ENCODE assay signal across 8 cellular contexts in the genomic region with DNA sequence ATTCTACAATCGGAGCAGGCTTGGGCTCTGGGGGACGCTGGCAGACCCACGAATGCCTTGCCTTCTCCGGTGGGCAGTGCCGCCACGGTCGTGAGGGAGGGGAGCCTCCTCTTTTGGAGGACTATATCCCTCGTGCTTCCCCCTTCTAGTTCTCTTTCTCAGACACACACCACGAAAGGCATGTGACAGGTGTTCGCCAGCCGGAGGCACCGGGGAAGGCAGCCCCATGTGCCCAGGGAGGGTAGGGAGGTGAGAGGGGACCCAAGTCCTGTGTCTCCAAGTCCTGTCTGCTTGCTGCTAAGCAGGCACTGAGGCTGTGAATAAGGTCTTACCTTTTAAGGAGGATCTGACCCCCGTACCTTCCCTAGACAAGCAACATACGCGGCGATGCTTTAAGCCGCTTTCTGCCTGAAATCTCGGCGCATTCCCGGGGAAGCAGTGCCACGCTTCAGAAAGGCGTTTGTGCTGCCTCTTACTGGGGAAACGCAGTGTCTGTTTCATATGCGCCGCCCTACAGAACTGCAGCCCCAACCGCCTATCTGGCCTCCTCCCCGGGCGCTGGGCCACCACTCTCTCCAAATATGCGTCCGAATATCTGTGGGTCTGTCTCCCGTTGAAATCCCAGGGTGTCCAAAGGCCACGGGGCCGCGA. TPM values are rescaled to one million over a fixed set of nuclear protein-coding genes. Genes with fewer than 3 reads are reported as not detected.
A peak's percentile ranks its signal among the peaks of the same experiment; 100 is the strongest.
DNase-seq lines count a peak whose midpoint lies in the region; ATAC-seq and TF ChIP-seq lines count a peak whose summit lies in the region.

No MANE protein-coding gene starts in this region.

- TF ChIP-seq CTCF in AG04449 (IDR thresholded peaks at IDR 0.05; ENCODE audit: insufficient read depth, low read length, missing control alignments) (peak; percentile 33), WI38 (IDR thresholded peaks at IDR 0.05; ENCODE audit: low read depth, low read length) (0 out of 2 replicates have a peak, but pooled peaks have one; percentile 13), fibroblast of the aortic adventitia (IDR thresholded peaks at IDR 0.05; ENCODE audit: insufficient read depth, low read length) (peak; percentile 51), natural killer cell (IDR thresholded peaks at IDR 0.05) (no peak), mammary epithelial cell (conservative IDR thresholded peaks at IDR 0.05 in 1 of 2, IDR thresholded peaks at IDR 0.05 in 1 of 2; ENCODE audit: extremely low read depth in 1 of 2, insufficient read depth in 1 of 2, low read depth in 1 of 2, low read length in 2 of 2) (no peak)

- no TSS peak for BruUV-seq in mammary epithelial cell (replicated peaks; lab: Mats Ljungman, UMichigan)

- DNase-seq in AG04449 (ENCODE audit: low read depth, low spot score), result peak; percentile 16
- peak; percentile 21 for DNase-seq in HCEC 1CT
- DNase-seq in fibroblast of the aortic adventitia (ENCODE audit: low read depth), result peak; percentile 74
- no peak for DNase-seq in natural killer cell
- no peak for DNase-seq in glomerular visceral epithelial cell (ENCODE audit: extremely low spot score)
- no peak for DNase-seq in mammary epithelial cell

- dilution Hi-C loops in mammary epithelial cell (cut with HindIII; ENCODE audit: low sequenced_read_pairs), result loop anchor here (25.0 kb wide), 1 partner anchor 263 kb away; no protein-coding TSS in a partner anchor

- peaks cover 45% of the 10 kb centered on the region for H3K27me3 ChIP-seq in mammary epithelial cell (ENCODE audit: insufficient read depth, low read length)

- H3K9me3 Mint-ChIP-seq in natural killer cell, result no peaks in the 10 kb centered on the region

- ATAC-seq in natural killer cell (peak in 2 of 3 donors; percentile 39 to 61), HG02763 (IDR thresholded peaks at IDR 0.05; ENCODE audit: unreplicated experiment) (no peak)

- CTCF ChIA-PET in AG04449 (lab: Yijun Ruan, JAX), result interaction anchor here (1.5 to 2.5 kb wide), 2 partner anchors 257 to 628 kb away, joined by 4 to 7 read pairs; no protein-coding TSS in a partner anchor
- CTCF ChIA-PET in mammary epithelial cell (lab: Charles Lee; ENCODE audit: low non-redundant PET), result no interaction called here

- H4K20me1 ChIP-seq in mammary epithelial cell (ENCODE audit: insufficient read depth, low read length), result no peaks in the 10 kb centered on the region

- no peak overlapping the region for H3K9ac ChIP-seq in mammary epithelial cell (ENCODE audit: insufficient read depth, low read length)

- 4% methylated on average over 14 of the region's 34 CpGs for WGBS in mammary epithelial cell (ENCODE audit: low coverage, missing lambda C conversion rate)

- H3K36me3 ChIP-seq in mammary epithelial cell (ENCODE audit: insufficient read depth, low read length), result no peaks in the 10 kb centered on the region

- no peaks in the 10 kb centered on the region for H3K9me3 ChIP-seq in mammary epithelial cell (replicated peaks; ENCODE audit: insufficient read depth, low read length)

- POLR2A ChIA-PET in AG04449 (lab: Yijun Ruan, JAX), result no interaction called here

- H3K27ac ChIP-seq in mammary epithelial cell (ENCODE audit: insufficient read depth, low read depth, low read length), result no peak overlapping the region

- H3K4me3 Mint-ChIP-seq in natural killer cell, result peak overlapping the region; percentile 83

- peaks cover 54 to 67% of the 10 kb centered on the region in 2 donors for H3K27me3 Mint-ChIP-seq in natural killer cell (ENCODE audit: low read depth in 2 of 2)

- H3K4me1 Mint-ChIP-seq in natural killer cell, result peaks cover 36 to 50% of the 10 kb centered on the region in 2 donors

- intact Hi-C loops in natural killer cell (cut with micrococcal nuclease) (no loop called here), mammary epithelial cell (cut with micrococcal nuclease) (no loop called here)

- no peaks in the 10 kb centered on the region for H3K36me3 Mint-ChIP-seq in natural killer cell

- no peak overlapping the region for H3K27ac Mint-ChIP-seq in natural killer cell

- H2AFZ ChIP-seq in mammary epithelial cell (ENCODE audit: low read depth, low read length), result no peak overlapping the region

- H3K4me2 ChIP-seq in mammary epithelial cell (ENCODE audit: insufficient read depth, low read depth, low read length), result no peak overlapping the region

- H3K4me3 ChIP-seq in AG04449 (ENCODE audit: low read depth, low read length) (peak overlapping the region; percentile 52), WI38 (ENCODE audit: low read depth, low read length) (peak overlapping the region; percentile 62), fibroblast of the aortic adventitia (ENCODE audit: low read depth, low read length) (peak overlapping the region; percentile 66), mammary epithelial cell (replicated peaks in 1 of 3; ENCODE audit: insufficient read depth in 1 of 3, low read depth in 2 of 3, low read length in 3 of 3) (no peak overlapping the region)

- H3K79me2 ChIP-seq in mammary epithelial cell (ENCODE audit: insufficient read depth, low read length), result no peaks in the 10 kb centered on the region

- in situ Hi-C loops in mammary epithelial cell (cut with MboI; ENCODE audit: low sequenced_read_pairs in 2 of 2), result loop anchor here (10.0 to 25.0 kb wide), 4 partner anchors 251 to 888 kb away; no protein-coding TSS in a partner anchor

- H3K4me1 ChIP-seq in mammary epithelial cell (ENCODE audit: insufficient read depth, low read length), result peaks cover 6% of the 10 kb centered on the region

RNA-seq across cellular contexts. Expression of a gene that starts 0.8 kb away (rescaled TPM):
- total RNA-seq in fibroblast of the aortic adventitia (ENCODE audit: low replicate concordance), result 3.0 and 5.5 TPM in 2 replicates
- total RNA-seq in natural killer cell, result 10 to 100 TPM in 2 of 3 donors, 1 to 10 TPM in 1; 5.1 to 15.3 (median 10.9) TPM
- under 1 TPM in 1 of 2 donors, not detected in 1; under 0.01 TPM for total RNA-seq in mammary epithelial cell
- 0.14 TPM for polyA plus RNA-seq in mammary epithelial cell
- polyA minus RNA-seq in mammary epithelial cell, result not detected

Comparison
In these comparisons a context has a peak if more than half of its experiments do, and no peak if none do; other contexts are left out.
1. DNase-seq: peak in AG04449 (single experiment), HCEC 1CT (single experiment) and fibroblast of the aortic adventitia (single experiment); none in natural killer cell (single experiment), glomerular visceral epithelial cell (single experiment) and mammary epithelial cell (single experiment).
2. H3K4me3 ChIP-seq: peak in AG04449 (single experiment), WI38 (single experiment) and fibroblast of the aortic adventitia (single experiment); none in mammary epithelial cell (0 of 3).
3. CTCF ChIP-seq: peak in AG04449 (single experiment), WI38 (single experiment) and fibroblast of the aortic adventitia (single experiment); none in natural killer cell (single experiment) and mammary epithelial cell (0 of 2).